ENCODE assay signal across 18 cellular contexts in the genomic region with DNA sequence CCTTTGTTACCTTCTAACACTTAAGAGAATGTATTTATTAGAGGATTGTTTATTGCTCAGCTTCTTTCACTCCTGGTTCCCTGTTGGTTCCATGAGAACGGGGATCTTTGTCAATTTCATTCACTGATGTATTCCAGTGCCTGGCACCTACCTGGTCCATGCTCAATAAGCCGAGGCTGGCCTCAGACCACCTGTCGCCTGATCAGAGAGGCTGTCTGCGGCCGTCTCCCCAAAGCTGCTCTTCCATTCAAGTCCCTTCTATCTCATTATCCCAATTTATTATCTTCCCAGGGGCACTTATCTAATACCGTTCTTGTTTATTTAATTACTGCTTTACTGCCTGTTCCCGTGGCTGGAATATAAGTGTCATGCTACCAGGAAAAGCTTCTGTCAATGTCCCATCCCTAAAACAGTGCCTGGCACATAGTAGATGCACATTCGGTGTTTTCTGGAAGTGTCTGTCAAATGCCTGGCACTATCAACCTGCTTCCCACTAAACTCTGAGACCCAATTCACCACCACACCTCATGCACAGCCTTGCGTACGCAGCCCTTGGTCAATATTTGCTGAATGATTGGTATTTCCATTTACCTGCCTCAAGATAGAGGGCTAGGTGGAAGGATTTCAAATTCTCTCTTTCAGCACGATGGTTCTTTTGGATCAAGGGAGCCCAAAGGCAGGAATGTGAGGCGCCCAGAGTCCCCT.
DNase-seq lines count a peak whose midpoint lies in the region; ATAC-seq, FAIRE-seq and TF ChIP-seq lines count a peak whose summit lies in the region.
"Had no signal": no experiment of that assay in that cellular context is flagged by ENCODE, and none has a peak within 500 bp of the region (broad histone marks: within the 10 kb centered on the region; RNA-seq: fewer than 3 reads in every experiment).

No MANE protein-coding gene starts in this region.

- FAIRE-seq in small intestine (lab: Jason Lieb, UNC) = no peak

- peak overlapping the region; percentile 52; the same call in 1 of the 2 replicates for H2AFZ ChIP-seq in GM23338

- H3K9me2 ChIP-seq in GM23338 (ENCODE audit: insufficient read depth) = no peaks in the 10 kb centered on the region

- H3K4me3 ChIP-seq in GM23338 (no peak overlapping the region), small intestine (ENCODE audit: low read depth in 1 of 2, low read length in 2 of 2) (no peak overlapping the region)

- no peak overlapping the region for H3K4me2 ChIP-seq in GM23338

- no peak overlapping the region for H3K27ac Mint-ChIP-seq in GM23338
- no peak overlapping the region for H3K27ac Mint-ChIP-seq in activated T-helper 2 cell treated with anti-CD3 and anti-CD28 coated beads, Interferon-gamma antibody, Interleukin-2, Interleukin-4, amounts not matched to agents 10 μg/mL and 5 μg/mL and 100 μg/mL, durations not matched to agents 14 hours and 24 hours and 36 hours

- H3K9me3 ChIP-seq in small intestine (ENCODE audit: control insufficient read depth, low read depth) = peaks cover 2% of the 10 kb centered on the region

- peaks cover 8% of the 10 kb centered on the region; the same call in 1 of the 2 replicates for H3K4me1 ChIP-seq in GM23338 (ENCODE audit: insufficient read depth)
- no peaks in the 10 kb centered on the region for H3K4me1 ChIP-seq in small intestine (ENCODE audit: control insufficient read depth in 2 of 2, insufficient read depth in 1 of 2, low read depth in 1 of 2, low read length in 1 of 2)

- no peak overlapping the region for H3K27ac ChIP-seq in GM23338 (ENCODE audit: low read depth)
- H3K27ac ChIP-seq in small intestine (ENCODE audit: low read depth in 1 of 2, low read length in 1 of 2) = no peak overlapping the region

- no peaks in the 10 kb centered on the region for H3K27me3 ChIP-seq in GM23338 (ENCODE audit: insufficient read depth)
- no peaks in the 10 kb centered on the region for H3K27me3 ChIP-seq in small intestine (ENCODE audit: control insufficient read depth in 2 of 2, insufficient read depth in 2 of 2, low read length in 2 of 2)

- no peaks in the 10 kb centered on the region for H4K20me1 ChIP-seq in GM23338 (replicated peaks; ENCODE audit: insufficient read depth)

- intact Hi-C loops in left colon (cut with DNase I, micrococcal nuclease) = no loop called here
- intact Hi-C loops in activated T-helper 2 cell treated with anti-CD3 and anti-CD28 coated beads, Interferon-gamma antibody, Interleukin-2, Interleukin-4, amounts not matched to agents 10 μg/mL and 5 μg/mL and 100 μg/mL, durations not matched to agents 14 hours and 24 hours and 36 hours (cut with micrococcal nuclease) = no loop called here

- H3K79me2 ChIP-seq in GM23338 (replicated peaks; ENCODE audit: insufficient read depth) = no peaks in the 10 kb centered on the region

- H3K36me3 ChIP-seq in GM23338 (ENCODE audit: insufficient read depth) (no peaks in the 10 kb centered on the region), small intestine (ENCODE audit: control insufficient read depth in 2 of 2, insufficient read depth in 2 of 2, low read length in 2 of 2) (no peaks in the 10 kb centered on the region)

- WGBS in small intestine, 3 donors = 31 to 60% (median 45%) methylated on average over 12 of the region's 12 CpGs

- ATAC-seq in GM23338 (no peak), left colon (peak; percentile 92)

- DNase-seq in GM23338 (ENCODE audit: low spot score) (no peak), NCI-H82 (lab: John Stamatoyannopoulos, UW) (peak; percentile 92), left colon (no peak), small intestine (peak; percentile 38), HPDE6-E6E7 (ENCODE audit: extremely low spot score) (no peak), GM03348 (ENCODE audit: low spot score) (no peak)
- DNase-seq in activated T-helper 2 cell treated with anti-CD3 and anti-CD28 coated beads, Interferon-gamma antibody, Interleukin-2, Interleukin-4, amounts not matched to agents 10 μg/mL and 5 μg/mL and 100 μg/mL, durations not matched to agents 14 hours and 24 hours and 36 hours (ENCODE audit: low spot score) = no peak
- DNase-seq: DMS 273 treated with DMSO at 0.1 percent for 48 hours, DND-41, HCEC 1CT, Kasumi-1, MM.1S, NCI-H1092, NCI-H1436 treated with DMSO at 0.1 percent for 48 hours, NCI-H2081 treated with DMSO at 0.1 percent for 48 hours, NCI-H446 treated with DMSO at 0.1 percent for 48 hours, NCI-H774, SHP77 had no signal

- H3F3A ChIP-seq in GM23338 (replicated peaks; ENCODE audit: low read depth) = no peaks in the 10 kb centered on the region

- TF ChIP-seq CTCF in GM23338 (conservative IDR thresholded peaks at IDR 0.05; ENCODE audit: low read depth in 2 of 2) = no peak

- peaks cover 21% of the 10 kb centered on the region for H3K9me3 Mint-ChIP-seq in GM23338
- peaks cover 20% of the 10 kb centered on the region for H3K9me3 Mint-ChIP-seq in activated T-helper 2 cell treated with anti-CD3 and anti-CD28 coated beads, Interferon-gamma antibody, Interleukin-2, Interleukin-4, amounts not matched to agents 10 μg/mL and 5 μg/mL and 100 μg/mL, durations not matched to agents 14 hours and 24 hours and 36 hours

- no peaks in the 10 kb centered on the region; the same call in 1 of the 3 replicates for H3K36me3 Mint-ChIP-seq in GM23338 (ENCODE audit: low read depth)
- H3K36me3 Mint-ChIP-seq in activated T-helper 2 cell treated with anti-CD3 and anti-CD28 coated beads, Interferon-gamma antibody, Interleukin-2, Interleukin-4, amounts not matched to agents 10 μg/mL and 5 μg/mL and 100 μg/mL, durations not matched to agents 14 hours and 24 hours and 36 hours (ENCODE audit: low read depth) = no peaks in the 10 kb centered on the region

- H3K4me3 Mint-ChIP-seq in GM23338 = no peak overlapping the region
- no peak overlapping the region for H3K4me3 Mint-ChIP-seq in activated T-helper 2 cell treated with anti-CD3 and anti-CD28 coated beads, Interferon-gamma antibody, Interleukin-2, Interleukin-4, amounts not matched to agents 10 μg/mL and 5 μg/mL and 100 μg/mL, durations not matched to agents 14 hours and 24 hours and 36 hours (ENCODE audit: low read depth)

- H3K4me1 Mint-ChIP-seq in GM23338 = peaks cover 4% of the 10 kb centered on the region; the same call in 1 of the 3 replicates
- no peaks in the 10 kb centered on the region for H3K4me1 Mint-ChIP-seq in activated T-helper 2 cell treated with anti-CD3 and anti-CD28 coated beads, Interferon-gamma antibody, Interleukin-2, Interleukin-4, amounts not matched to agents 10 μg/mL and 5 μg/mL and 100 μg/mL, durations not matched to agents 14 hours and 24 hours and 36 hours (ENCODE audit: low read depth)

- peaks cover 5% of the 10 kb centered on the region for H3K27me3 Mint-ChIP-seq in GM23338 (ENCODE audit: insufficient read depth, low read depth, poor library complexity)
- H3K27me3 Mint-ChIP-seq in activated T-helper 2 cell treated with anti-CD3 and anti-CD28 coated beads, Interferon-gamma antibody, Interleukin-2, Interleukin-4, amounts not matched to agents 10 μg/mL and 5 μg/mL and 100 μg/mL, durations not matched to agents 14 hours and 24 hours and 36 hours (ENCODE audit: low read depth) = no peaks in the 10 kb centered on the region

TF ChIP-seq in GM23338, 12 proteins besides CTCF, POLR2A, EP300 and RAD21 (continues in another document):
- TF ChIP-seq EZH2 (IDR thresholded peaks at IDR 0.05; ENCODE audit: low read depth, unreplicated experiment) = no peak
- TF ChIP-seq ZNF114 (CRISPR knock-in tag; IDR thresholded peaks at IDR 0.05) = no peak
- no peak for TF ChIP-seq EZH2phosphoT487 (IDR thresholded peaks at IDR 0.05; ENCODE audit: unreplicated experiment)
- TF ChIP-seq, protein P1, sequence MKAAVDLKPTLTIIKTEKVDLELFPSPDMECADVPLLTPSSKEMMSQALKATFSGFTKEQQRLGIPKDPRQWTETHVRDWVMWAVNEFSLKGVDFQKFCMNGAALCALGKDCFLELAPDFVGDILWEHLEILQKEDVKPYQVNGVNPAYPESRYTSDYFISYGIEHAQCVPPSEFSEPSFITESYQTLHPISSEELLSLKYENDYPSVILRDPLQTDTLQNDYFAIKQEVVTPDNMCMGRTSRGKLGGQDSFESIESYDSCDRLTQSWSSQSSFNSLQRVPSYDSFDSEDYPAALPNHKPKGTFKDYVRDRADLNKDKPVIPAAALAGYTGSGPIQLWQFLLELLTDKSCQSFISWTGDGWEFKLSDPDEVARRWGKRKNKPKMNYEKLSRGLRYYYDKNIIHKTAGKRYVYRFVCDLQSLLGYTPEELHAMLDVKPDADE (IDR thresholded peaks at IDR 0.05) = no peak
- TF ChIP-seq POLR2AphosphoS5 (IDR thresholded peaks at IDR 0.05; ENCODE audit: low read depth) = no peak

Comparison
In these comparisons a context has a peak if more than half of its experiments do, and no peak if none do; other contexts are left out.
1. DNase-seq: peak in NCI-H82 (single experiment) and small intestine (single experiment); none in GM23338 (single experiment), left colon (0 of 2), HPDE6-E6E7 (single experiment), GM03348 (single experiment) and activated T-helper 2 cell treated with anti-CD3 and anti-CD28 coated beads, Interferon-gamma antibody, Interleukin-2, Interleukin-4, amounts not matched to agents 10 μg/mL and 5 μg/mL and 100 μg/mL, durations not matched to agents 14 hours and 24 hours and 36 hours (single experiment).